ENCODE assay signal across 21 cellular contexts in the genomic region with DNA sequence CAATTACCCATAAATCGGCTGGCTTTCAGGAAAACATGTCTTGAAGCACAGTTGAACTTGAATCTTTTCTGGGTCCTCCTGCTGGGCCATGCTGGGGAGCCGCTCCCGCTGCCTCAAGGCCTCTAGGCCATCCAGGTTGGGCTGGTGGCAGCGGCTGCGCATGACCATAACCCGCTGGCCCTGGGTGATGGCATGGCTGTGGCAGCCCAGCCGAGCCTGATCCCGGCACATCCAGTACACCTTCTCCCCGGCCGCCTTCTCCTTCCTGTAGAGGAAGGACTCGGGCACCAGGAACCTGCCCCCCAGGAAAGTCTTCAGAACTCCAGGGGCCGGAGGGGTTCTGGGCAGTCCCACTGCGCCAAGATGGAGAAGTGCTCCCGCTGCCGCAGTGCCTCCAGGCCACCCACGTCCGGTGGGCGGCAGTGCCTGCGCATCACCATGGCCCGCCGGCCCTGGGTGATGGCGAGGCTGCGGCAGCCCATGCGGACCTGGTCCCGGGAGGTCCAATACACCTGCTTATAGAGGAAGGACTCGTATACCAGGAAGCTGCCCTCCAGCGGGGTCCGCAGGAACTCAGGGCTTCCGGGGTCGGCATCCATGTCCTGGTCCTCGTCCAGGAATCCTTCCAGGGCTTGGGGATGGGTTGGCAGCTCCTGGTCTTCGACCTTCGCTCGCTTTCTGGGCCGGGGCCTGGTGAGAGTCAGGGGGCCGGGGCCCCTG.
DNase-seq lines count a peak whose midpoint lies in the region; ATAC-seq, FAIRE-seq and TF ChIP-seq lines count a peak whose summit lies in the region.
"Had no signal": no experiment of that assay in that cellular context is flagged by ENCODE, and none has a peak within 500 bp of the region (broad histone marks: within the 10 kb centered on the region; RNA-seq: fewer than 3 reads in every experiment).

No MANE protein-coding gene starts in this region.

- H3K27ac Mint-ChIP-seq in stimulated activated memory B cell treated with anti-CD40 and anti-IgM and Interleukin-4, amounts not matched to agents 10 μg/mL and 1 μg/mL and 100 μg/mL, for 72 hours = no peak overlapping the region
- H3K27ac Mint-ChIP-seq: B cell; CD14-positive monocyte; CD8-positive, alpha-beta memory T cell; IgD-negative memory B cell had no signal

- ATAC-seq in K562 (peak; percentile 40), HG03565 (IDR thresholded peaks at IDR 0.05; ENCODE audit: unreplicated experiment) (no peak), GM21723 (IDR thresholded peaks at IDR 0.05; ENCODE audit: unreplicated experiment) (no peak)
- ATAC-seq in stimulated activated memory B cell treated with anti-CD40 and anti-IgM and Interleukin-4, amounts not matched to agents 10 μg/mL and 1 μg/mL and 100 μg/mL, for 72 hours = peak; percentile 34

- H3K79me2 ChIP-seq in K562 (ENCODE audit: control insufficient read depth, insufficient read depth, low read length) = no peaks in the 10 kb centered on the region

- H3K4me3 ChIP-seq in GM06990 (replicated peaks; ENCODE audit: low read depth, low read length) = no peak overlapping the region
- no peak overlapping the region for H3K4me3 ChIP-seq in K562

- no peak overlapping the region; a peak in 2 of 4 replicates for H3K9ac ChIP-seq in K562 (ENCODE audit: insufficient read depth in 1 of 2, low read depth in 2 of 2, low read length in 2 of 2)

- WGBS in K562 (ENCODE audit: insufficient coverage, low coverage, missing lambda C conversion rate) = 5% methylated on average over 18 of the region's 36 CpGs

- H4K20me1 ChIP-seq in K562 (replicated peaks; ENCODE audit: control insufficient read depth, insufficient read depth, low read length) = no peaks in the 10 kb centered on the region; the same call in 1 of the 2 replicates

- no peak for TF ChIP-seq EP300 in K562 (IDR thresholded peaks at IDR 0.05; ENCODE audit: low read length)

- H3K36me3 ChIP-seq in GM06990 (ENCODE audit: control insufficient read depth, insufficient read depth, low read length) (no peaks in the 10 kb centered on the region), K562 (ENCODE audit: control insufficient read depth, insufficient read depth, low read length) (no peaks in the 10 kb centered on the region)

- in situ Hi-C loops in K562 (cut with MboI) = no loop called here

- no peak overlapping the region for H3K4me2 ChIP-seq in K562 (ENCODE audit: insufficient read depth, low read length)

- H3K9me1 ChIP-seq in K562 (ENCODE audit: control insufficient read depth, insufficient read depth, low read length) = no peaks in the 10 kb centered on the region

- POLR2A ChIA-PET in K562 (lab: Yijun Ruan, JAX) = no interaction called here

- BruUV-seq in K562 (replicated peaks; lab: Mats Ljungman, UMichigan) = no TSS peak

- no peaks in the 10 kb centered on the region for H3K36me3 Mint-ChIP-seq in stimulated activated memory B cell treated with anti-CD40 and anti-IgM and Interleukin-4, amounts not matched to agents 10 μg/mL and 1 μg/mL and 100 μg/mL, for 72 hours
- H3K36me3 Mint-ChIP-seq: CD14-positive monocyte; CD8-positive, alpha-beta memory T cell; IgD-negative memory B cell had no signal

- TF ChIP-seq CTCF in GM06990 (IDR thresholded peaks at IDR 0.05; ENCODE audit: insufficient read depth, low read length, poor library complexity, severe bottlenecking) (no peak), K562 (IDR thresholded peaks at IDR 0.05 in 2 of 3, conservative IDR thresholded peaks at IDR 0.05 in 1 of 3; ENCODE audit: insufficient read depth in 2 of 3, low read depth in 1 of 3, low read length in 3 of 3) (no peak)

- no peaks in the 10 kb centered on the region for H3K4me1 Mint-ChIP-seq in stimulated activated memory B cell treated with anti-CD40 and anti-IgM and Interleukin-4, amounts not matched to agents 10 μg/mL and 1 μg/mL and 100 μg/mL, for 72 hours
- H3K4me1 Mint-ChIP-seq: B cell; CD14-positive monocyte; CD8-positive, alpha-beta memory T cell; IgD-negative memory B cell had no signal

- CTCF ChIA-PET in K562 (lab: Yijun Ruan, JAX; ENCODE audit: low intra/inter-chr PET ratio) = no interaction called here

- TF ChIP-seq POLR2A in K562 (conservative IDR thresholded peaks at IDR 0.05) = no peak

- H3K4me1 ChIP-seq in K562 (replicated peaks in 1 of 2; ENCODE audit: control insufficient read depth in 2 of 2, insufficient read depth in 2 of 2, low read length in 2 of 2) = peaks cover 0 to 23% of the 10 kb centered on the region in 2 experiments; a peak in 2 of 5 replicates

- intact Hi-C loops in K562 (cut with micrococcal nuclease) = no loop called here

- no peaks in the 10 kb centered on the region for H3K9me3 ChIP-seq in K562 (replicated peaks; ENCODE audit: control insufficient read depth, insufficient read depth, low read depth, low read length)

- DNase-seq in GM06990 (ENCODE audit: extremely low read depth, insufficient read length) = peak; percentile 6
- no peak for DNase-seq in K562 (ENCODE audit: extremely low read depth in 1 of 4, low spot score in 3 of 4)
- no peak for DNase-seq in inferior parietal cortex (ENCODE audit: extremely low spot score)
- no peak for DNase-seq in medulla oblongata (ENCODE audit: extremely low spot score)
- DNase-seq: DMS153, DND-41, NCI-H1048, NCI-H187, NCI-H2171, NCI-H226, NCI-H510A, SHP77 had no signal

- FAIRE-seq in K562 (lab: Jason Lieb, UNC) = no peak

- no peak overlapping the region for H2AFZ ChIP-seq in K562 (ENCODE audit: low read depth, low read length)

- no peaks in the 10 kb centered on the region for H3K27me3 Mint-ChIP-seq in stimulated activated memory B cell treated with anti-CD40 and anti-IgM and Interleukin-4, amounts not matched to agents 10 μg/mL and 1 μg/mL and 100 μg/mL, for 72 hours
- H3K27me3 Mint-ChIP-seq: B cell had no signal

- no peak for TF ChIP-seq RAD21 in K562 (CRISPR knock-in tag; conservative IDR thresholded peaks at IDR 0.05 in 1 of 2, IDR thresholded peaks at IDR 0.05 in 1 of 2)

- no peak overlapping the region for H3K27ac ChIP-seq in K562 (ENCODE audit: extremely low read depth, low read depth, low read length)
- H3K27ac ChIP-seq: HL-60, RWPE1 had no signal

- no peak overlapping the region for H3K4me3 Mint-ChIP-seq in stimulated activated memory B cell treated with anti-CD40 and anti-IgM and Interleukin-4, amounts not matched to agents 10 μg/mL and 1 μg/mL and 100 μg/mL, for 72 hours
- H3K4me3 Mint-ChIP-seq: B cell; CD14-positive monocyte; CD8-positive, alpha-beta memory T cell; IgD-negative memory B cell had no signal

- H3K9me3 Mint-ChIP-seq in stimulated activated memory B cell treated with anti-CD40 and anti-IgM and Interleukin-4, amounts not matched to agents 10 μg/mL and 1 μg/mL and 100 μg/mL, for 72 hours = no peaks in the 10 kb centered on the region
- H3K9me3 Mint-ChIP-seq: IgD-negative memory B cell had no signal

- no peaks in the 10 kb centered on the region for H3K27me3 ChIP-seq in GM06990 (replicated peaks; ENCODE audit: control insufficient read depth, insufficient read depth, low read length)
- H3K27me3 ChIP-seq in K562 (ENCODE audit: control insufficient read depth in 2 of 2, insufficient read depth in 2 of 2, low read length in 2 of 2) = peaks cover 19 to 32% of the 10 kb centered on the region in 2 experiments; a peak in 4 of 5 replicates

TF ChIP-seq in K562, 482 proteins besides CTCF, POLR2A, EP300 and RAD21 (continues in another document):
- TF ChIP-seq HSF4 (CRISPR knock-in tag; IDR thresholded peaks at IDR 0.05; ENCODE audit: borderline replicate concordance) (no peak), HNRNPUL1 (IDR thresholded peaks at IDR 0.05; ENCODE audit: low read length) (no peak), ZNF197 (CRISPR knock-in tag; IDR thresholded peaks at IDR 0.05; ENCODE audit: low read depth) (no peak), LEF1 (IDR thresholded peaks at IDR 0.05) (no peak), POLR2G (IDR thresholded peaks at IDR 0.05; ENCODE audit: low read depth, low read length) (no peak)
- TF ChIP-seq, protein P1, sequence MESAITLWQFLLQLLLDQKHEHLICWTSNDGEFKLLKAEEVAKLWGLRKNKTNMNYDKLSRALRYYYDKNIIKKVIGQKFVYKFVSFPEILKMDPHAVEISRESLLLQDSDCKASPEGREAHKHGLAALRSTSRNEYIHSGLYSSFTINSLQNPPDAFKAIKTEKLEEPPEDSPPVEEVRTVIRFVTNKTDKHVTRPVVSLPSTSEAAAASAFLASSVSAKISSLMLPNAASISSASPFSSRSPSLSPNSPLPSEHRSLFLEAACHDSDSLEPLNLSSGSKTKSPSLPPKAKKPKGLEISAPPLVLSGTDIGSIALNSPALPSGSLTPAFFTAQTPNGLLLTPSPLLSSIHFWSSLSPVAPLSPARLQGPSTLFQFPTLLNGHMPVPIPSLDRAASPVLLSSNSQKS (CRISPR knock-in tag; IDR thresholded peaks at IDR 0.05) = no peak
- TF ChIP-seq, protein P2, sequence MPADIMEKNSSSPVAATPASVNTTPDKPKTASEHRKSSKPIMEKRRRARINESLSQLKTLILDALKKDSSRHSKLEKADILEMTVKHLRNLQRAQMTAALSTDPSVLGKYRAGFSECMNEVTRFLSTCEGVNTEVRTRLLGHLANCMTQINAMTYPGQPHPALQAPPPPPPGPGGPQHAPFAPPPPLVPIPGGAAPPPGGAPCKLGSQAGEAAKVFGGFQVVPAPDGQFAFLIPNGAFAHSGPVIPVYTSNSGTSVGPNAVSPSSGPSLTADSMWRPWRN (IDR thresholded peaks at IDR 0.05; ENCODE audit: low read depth) = no peak
- TF ChIP-seq, protein P3, sequence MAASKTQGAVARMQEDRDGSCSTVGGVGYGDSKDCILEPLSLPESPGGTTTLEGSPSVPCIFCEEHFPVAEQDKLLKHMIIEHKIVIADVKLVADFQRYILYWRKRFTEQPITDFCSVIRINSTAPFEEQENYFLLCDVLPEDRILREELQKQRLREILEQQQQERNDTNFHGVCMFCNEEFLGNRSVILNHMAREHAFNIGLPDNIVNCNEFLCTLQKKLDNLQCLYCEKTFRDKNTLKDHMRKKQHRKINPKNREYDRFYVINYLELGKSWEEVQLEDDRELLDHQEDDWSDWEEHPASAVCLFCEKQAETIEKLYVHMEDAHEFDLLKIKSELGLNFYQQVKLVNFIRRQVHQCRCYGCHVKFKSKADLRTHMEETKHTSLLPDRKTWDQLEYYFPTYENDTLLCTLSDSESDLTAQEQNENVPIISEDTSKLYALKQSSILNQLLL (CRISPR knock-in tag; IDR thresholded peaks at IDR 0.05; ENCODE audit: borderline replicate concordance) = no peak
- TF ChIP-seq, protein P4, sequence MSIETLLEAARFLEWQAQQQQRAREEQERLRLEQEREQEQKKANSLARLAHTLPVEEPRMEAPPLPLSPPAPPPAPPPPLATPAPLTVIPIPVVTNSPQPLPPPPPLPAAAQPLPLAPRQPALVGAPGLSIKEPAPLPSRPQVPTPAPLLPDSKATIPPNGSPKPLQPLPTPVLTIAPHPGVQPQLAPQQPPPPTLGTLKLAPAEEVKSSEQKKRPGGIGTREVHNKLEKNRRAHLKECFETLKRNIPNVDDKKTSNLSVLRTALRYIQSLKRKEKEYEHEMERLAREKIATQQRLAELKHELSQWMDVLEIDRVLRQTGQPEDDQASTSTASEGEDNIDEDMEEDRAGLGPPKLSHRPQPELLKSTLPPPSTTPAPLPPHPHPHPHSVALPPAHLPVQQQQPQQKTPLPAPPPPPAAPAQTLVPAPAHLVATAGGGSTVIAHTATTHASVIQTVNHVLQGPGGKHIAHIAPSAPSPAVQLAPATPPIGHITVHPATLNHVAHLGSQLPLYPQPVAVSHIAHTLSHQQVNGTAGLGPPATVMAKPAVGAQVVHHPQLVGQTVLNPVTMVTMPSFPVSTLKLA (conservative IDR thresholded peaks at IDR 0.05) = no peak

Comparison
In these comparisons a context has a peak if more than half of its experiments do, and no peak if none do; other contexts are left out.
1. ATAC-seq: peak in K562 (single experiment) and stimulated activated memory B cell treated with anti-CD40 and anti-IgM and Interleukin-4, amounts not matched to agents 10 μg/mL and 1 μg/mL and 100 μg/mL, for 72 hours (single experiment); none in HG03565 (single experiment) and GM21723 (single experiment).